4 cellular contexts compared by ENCODE assay signal in genomic region chr17:5120436-5121185, GRCh38. TPM values are rescaled to one million over a fixed set of nuclear protein-coding genes. Genes with fewer than 3 reads are reported as not detected.
"Had no signal": no experiment of that assay in that cellular context is flagged by ENCODE, and none has a peak within 500 bp of the region (broad histone marks: within the 10 kb centered on the region; RNA-seq: fewer than 3 reads in every experiment).

No MANE protein-coding gene starts in this region.

RNA-seq across cellular contexts. Expression of gene USP6, which starts 4.8 kb away (rescaled TPM):
- total RNA-seq: dermis blood vessel endothelial cell, osteoblast had no signal
- polyA plus RNA-seq: keratinocyte, mammary epithelial cell had no signal
